ENCODE assay signal across 2 cellular contexts in the genomic region with DNA sequence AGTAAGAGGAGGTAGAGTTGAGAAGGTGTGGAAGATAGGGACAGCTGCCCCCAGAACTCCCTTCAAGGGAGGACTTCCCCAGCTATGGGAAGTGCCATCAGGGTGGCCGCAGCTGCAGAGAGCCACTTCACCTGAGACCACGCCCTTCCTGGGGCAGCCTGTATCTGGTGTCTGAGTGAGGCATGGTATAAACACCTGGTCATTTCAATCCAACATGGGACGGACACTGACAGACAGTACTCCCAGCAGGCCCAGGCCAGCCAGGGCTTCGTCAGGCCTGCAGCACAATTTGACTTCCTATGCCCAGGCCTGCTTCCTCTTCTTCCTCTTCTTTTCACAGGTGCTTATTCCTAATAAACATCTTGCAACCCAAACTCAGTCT.
TF ChIP-seq lines count a peak whose summit lies in the region.

No MANE protein-coding gene starts in this region.

TF ChIP-seq in A549, 52 proteins besides CTCF, POLR2A, EP300 and RAD21:
- no peak for TF ChIP-seq EHF (CRISPR knock-in tag; IDR thresholded peaks at IDR 0.05)
- TF ChIP-seq CBX8 (IDR thresholded peaks at IDR 0.05), result no peak
- TF ChIP-seq CBX2 (IDR thresholded peaks at IDR 0.05; ENCODE audit: borderline replicate concordance, low read depth), result no peak
- TF ChIP-seq RARB (CRISPR knock-in tag; IDR thresholded peaks at IDR 0.05), result no peak

TF ChIP-seq in GM23338, 12 proteins besides CTCF, POLR2A, EP300 and RAD21:
- TF ChIP-seq, protein P1, sequence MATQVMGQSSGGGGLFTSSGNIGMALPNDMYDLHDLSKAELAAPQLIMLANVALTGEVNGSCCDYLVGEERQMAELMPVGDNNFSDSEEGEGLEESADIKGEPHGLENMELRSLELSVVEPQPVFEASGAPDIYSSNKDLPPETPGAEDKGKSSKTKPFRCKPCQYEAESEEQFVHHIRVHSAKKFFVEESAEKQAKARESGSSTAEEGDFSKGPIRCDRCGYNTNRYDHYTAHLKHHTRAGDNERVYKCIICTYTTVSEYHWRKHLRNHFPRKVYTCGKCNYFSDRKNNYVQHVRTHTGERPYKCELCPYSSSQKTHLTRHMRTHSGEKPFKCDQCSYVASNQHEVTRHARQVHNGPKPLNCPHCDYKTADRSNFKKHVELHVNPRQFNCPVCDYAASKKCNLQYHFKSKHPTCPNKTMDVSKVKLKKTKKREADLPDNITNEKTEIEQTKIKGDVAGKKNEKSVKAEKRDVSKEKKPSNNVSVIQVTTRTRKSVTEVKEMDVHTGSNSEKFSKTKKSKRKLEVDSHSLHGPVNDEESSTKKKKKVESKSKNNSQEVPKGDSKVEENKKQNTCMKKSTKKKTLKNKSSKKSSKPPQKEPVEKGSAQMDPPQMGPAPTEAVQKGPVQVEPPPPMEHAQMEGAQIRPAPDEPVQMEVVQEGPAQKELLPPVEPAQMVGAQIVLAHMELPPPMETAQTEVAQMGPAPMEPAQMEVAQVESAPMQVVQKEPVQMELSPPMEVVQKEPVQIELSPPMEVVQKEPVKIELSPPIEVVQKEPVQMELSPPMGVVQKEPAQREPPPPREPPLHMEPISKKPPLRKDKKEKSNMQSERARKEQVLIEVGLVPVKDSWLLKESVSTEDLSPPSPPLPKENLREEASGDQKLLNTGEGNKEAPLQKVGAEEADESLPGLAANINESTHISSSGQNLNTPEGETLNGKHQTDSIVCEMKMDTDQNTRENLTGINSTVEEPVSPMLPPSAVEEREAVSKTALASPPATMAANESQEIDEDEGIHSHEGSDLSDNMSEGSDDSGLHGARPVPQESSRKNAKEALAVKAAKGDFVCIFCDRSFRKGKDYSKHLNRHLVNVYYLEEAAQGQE (IDR thresholded peaks at IDR 0.05; ENCODE audit: unreplicated experiment), result no peak
- TF ChIP-seq, protein P2, sequence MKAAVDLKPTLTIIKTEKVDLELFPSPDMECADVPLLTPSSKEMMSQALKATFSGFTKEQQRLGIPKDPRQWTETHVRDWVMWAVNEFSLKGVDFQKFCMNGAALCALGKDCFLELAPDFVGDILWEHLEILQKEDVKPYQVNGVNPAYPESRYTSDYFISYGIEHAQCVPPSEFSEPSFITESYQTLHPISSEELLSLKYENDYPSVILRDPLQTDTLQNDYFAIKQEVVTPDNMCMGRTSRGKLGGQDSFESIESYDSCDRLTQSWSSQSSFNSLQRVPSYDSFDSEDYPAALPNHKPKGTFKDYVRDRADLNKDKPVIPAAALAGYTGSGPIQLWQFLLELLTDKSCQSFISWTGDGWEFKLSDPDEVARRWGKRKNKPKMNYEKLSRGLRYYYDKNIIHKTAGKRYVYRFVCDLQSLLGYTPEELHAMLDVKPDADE (IDR thresholded peaks at IDR 0.05), result no peak
- no peak for TF ChIP-seq JUNB (IDR thresholded peaks at IDR 0.05; ENCODE audit: unreplicated experiment)
- no peak for TF ChIP-seq ZNF331 (CRISPR knock-in tag; IDR thresholded peaks at IDR 0.05; ENCODE audit: low read depth)
- no peak for TF ChIP-seq ZNF114 (CRISPR knock-in tag; IDR thresholded peaks at IDR 0.05)
- TF ChIP-seq, protein P3, sequence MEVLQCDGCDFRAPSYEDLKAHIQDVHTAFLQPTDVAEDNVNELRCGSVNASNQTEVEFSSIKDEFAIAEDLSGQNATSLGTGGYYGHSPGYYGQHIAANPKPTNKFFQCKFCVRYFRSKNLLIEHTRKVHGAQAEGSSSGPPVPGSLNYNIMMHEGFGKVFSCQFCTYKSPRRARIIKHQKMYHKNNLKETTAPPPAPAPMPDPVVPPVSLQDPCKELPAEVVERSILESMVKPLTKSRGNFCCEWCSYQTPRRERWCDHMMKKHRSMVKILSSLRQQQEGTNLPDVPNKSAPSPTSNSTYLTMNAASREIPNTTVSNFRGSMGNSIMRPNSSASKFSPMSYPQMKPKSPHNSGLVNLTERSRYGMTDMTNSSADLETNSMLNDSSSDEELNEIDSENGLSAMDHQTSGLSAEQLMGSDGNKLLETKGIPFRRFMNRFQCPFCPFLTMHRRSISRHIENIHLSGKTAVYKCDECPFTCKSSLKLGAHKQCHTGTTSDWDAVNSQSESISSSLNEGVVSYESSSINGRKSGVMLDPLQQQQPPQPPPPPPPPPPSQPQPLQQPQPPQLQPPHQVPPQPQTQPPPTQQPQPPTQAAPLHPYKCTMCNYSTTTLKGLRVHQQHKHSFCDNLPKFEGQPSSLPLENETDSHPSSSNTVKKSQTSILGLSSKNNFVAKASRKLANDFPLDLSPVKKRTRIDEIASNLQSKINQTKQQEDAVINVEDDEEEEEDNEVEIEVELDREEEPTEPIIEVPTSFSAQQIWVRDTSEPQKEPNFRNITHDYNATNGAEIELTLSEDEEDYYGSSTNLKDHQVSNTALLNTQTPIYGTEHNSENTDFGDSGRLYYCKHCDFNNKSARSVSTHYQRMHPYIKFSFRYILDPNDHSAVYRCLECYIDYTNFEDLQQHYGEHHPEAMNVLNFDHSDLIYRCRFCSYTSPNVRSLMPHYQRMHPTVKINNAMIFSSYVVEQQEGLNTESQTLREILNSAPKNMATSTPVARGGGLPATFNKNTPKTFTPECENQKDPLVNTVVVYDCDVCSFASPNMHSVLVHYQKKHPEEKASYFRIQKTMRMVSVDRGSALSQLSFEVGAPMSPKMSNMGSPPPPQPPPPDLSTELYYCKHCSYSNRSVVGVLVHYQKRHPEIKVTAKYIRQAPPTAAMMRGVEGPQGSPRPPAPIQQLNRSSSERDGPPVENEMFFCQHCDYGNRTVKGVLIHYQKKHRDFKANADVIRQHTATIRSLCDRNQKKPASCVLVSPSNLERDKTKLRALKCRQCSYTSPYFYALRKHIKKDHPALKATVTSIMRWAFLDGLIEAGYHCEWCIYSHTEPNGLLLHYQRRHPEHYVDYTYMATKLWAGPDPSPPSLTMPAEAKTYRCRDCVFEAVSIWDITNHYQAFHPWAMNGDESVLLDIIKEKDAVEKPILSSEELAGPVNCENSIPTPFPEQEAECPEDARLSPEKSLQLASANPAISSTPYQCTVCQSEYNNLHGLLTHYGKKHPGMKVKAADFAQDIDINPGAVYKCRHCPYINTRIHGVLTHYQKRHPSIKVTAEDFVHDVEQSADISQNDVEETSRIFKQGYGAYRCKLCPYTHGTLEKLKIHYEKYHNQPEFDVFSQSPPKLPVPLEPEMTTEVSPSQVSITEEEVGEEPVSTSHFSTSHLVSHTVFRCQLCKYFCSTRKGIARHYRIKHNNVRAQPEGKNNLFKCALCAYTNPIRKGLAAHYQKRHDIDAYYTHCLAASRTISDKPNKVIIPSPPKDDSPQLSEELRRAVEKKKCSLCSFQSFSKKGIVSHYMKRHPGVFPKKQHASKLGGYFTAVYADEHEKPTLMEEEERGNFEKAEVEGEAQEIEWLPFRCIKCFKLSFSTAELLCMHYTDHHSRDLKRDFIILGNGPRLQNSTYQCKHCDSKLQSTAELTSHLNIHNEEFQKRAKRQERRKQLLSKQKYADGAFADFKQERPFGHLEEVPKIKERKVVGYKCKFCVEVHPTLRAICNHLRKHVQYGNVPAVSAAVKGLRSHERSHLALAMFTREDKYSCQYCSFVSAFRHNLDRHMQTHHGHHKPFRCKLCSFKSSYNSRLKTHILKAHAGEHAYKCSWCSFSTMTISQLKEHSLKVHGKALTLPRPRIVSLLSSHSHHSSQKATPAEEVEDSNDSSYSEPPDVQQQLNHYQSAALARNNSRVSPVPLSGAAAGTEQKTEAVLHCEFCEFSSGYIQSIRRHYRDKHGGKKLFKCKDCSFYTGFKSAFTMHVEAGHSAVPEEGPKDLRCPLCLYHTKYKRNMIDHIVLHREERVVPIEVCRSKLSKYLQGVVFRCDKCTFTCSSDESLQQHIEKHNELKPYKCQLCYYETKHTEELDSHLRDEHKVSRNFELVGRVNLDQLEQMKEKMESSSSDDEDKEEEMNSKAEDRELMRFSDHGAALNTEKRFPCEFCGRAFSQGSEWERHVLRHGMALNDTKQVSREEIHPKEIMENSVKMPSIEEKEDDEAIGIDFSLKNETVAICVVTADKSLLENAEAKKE (CRISPR knock-in tag; IDR thresholded peaks at IDR 0.05), result no peak
- TF ChIP-seq EZH2phosphoT487 (IDR thresholded peaks at IDR 0.05; ENCODE audit: unreplicated experiment), result no peak
- no peak for TF ChIP-seq EZH2 (IDR thresholded peaks at IDR 0.05; ENCODE audit: low read depth, unreplicated experiment)
- no peak for TF ChIP-seq STAT1 (IDR thresholded peaks at IDR 0.05; ENCODE audit: unreplicated experiment)
- no peak for TF ChIP-seq NANOG (IDR thresholded peaks at IDR 0.05; ENCODE audit: borderline replicate concordance)
- TF ChIP-seq CREB1 (CRISPR knock-in tag; IDR thresholded peaks at IDR 0.05; ENCODE audit: low read depth), result no peak
- TF ChIP-seq POLR2AphosphoS5 (IDR thresholded peaks at IDR 0.05; ENCODE audit: low read depth), result no peak
